Comparison of ENCODE assay signal across 8 cellular contexts in the genomic region with DNA sequence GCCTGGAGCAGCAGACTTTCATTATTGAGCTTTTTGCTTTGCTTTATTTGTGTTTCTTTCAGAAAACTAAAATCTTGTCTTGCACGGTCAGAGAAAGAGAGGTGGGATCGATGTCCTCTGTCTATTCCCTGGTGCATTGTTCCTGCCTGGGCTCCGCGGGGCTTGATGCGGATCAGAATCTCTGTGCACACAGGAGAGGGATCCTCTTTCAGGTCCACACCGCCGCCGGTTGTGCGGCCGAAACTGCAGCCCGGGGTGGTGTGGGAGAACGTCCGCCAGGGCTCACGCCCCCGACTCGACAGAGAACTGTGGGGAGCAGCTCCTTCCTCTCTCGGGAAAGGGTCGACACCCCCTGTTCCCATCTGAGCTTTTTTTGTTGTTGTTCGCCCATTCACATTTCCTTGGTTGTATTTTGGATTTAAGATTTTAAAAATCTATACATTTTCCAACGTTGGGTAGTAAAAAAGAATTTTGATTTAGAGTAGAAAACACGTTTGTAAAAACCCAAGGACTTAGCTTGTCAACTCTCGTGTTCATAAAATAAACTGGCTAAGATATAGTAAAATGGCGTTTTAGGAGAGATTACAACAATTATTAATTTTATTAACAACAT. TPM values are rescaled to one million over a fixed set of nuclear protein-coding genes. Genes with fewer than 3 reads are reported as not detected.
DNase-seq lines count a peak whose midpoint lies in the region; ATAC-seq and TF ChIP-seq lines count a peak whose summit lies in the region.

No MANE protein-coding gene starts in this region.

- H3K18ac ChIP-seq in neuronal stem cell (ENCODE audit: low read length): peak overlapping the region; percentile 94

- H3K4me3 ChIP-seq in fibroblast of lung (replicated peaks in 1 of 4; ENCODE audit: control extremely low read depth in 1 of 4, insufficient read depth in 1 of 4, low read depth in 3 of 4, low read length in 4 of 4) (peak overlapping the region; percentile 32 to 52 (median 34)), neuronal stem cell (ENCODE audit: low read length in 2 of 2) (peak overlapping the region; percentile 1 to 48), MG63 (no peak overlapping the region)

- no CpG with 5 or more reads among the region's 23 CpGs for WGBS in neuronal stem cell (ENCODE audit: extremely low coverage in 2 of 2, insufficient read length in 2 of 2, insufficient replicate concordance in 1 of 2), 2 donors

- H2BK12ac ChIP-seq in neuronal stem cell (ENCODE audit: low read length): no peak overlapping the region

- H3K27ac ChIP-seq in fibroblast of lung (ENCODE audit: insufficient read depth, low read length) (peak overlapping the region; percentile 37), neuronal stem cell (replicated peaks; ENCODE audit: low read length) (peak overlapping the region; percentile 80)

- no peaks in the 10 kb centered on the region for H4K20me1 ChIP-seq in fibroblast of lung (ENCODE audit: control insufficient read depth, extremely low read depth, insufficient read depth, low read length)

- no peak overlapping the region for H3K4ac ChIP-seq in neuronal stem cell (ENCODE audit: low read length)

- no peak overlapping the region for H2BK15ac ChIP-seq in neuronal stem cell (ENCODE audit: low read length)

- peak overlapping the region; percentile 62 for H2AFZ ChIP-seq in fibroblast of lung (ENCODE audit: low read length)
- peak overlapping the region; percentile 81 for H2AFZ ChIP-seq in neuronal stem cell (ENCODE audit: low read length)

- H3K36me3 ChIP-seq in fibroblast of lung (ENCODE audit: control insufficient read depth, insufficient read depth, low read length): no peaks in the 10 kb centered on the region
- H3K36me3 ChIP-seq in neuronal stem cell (replicated peaks in 1 of 2; ENCODE audit: control insufficient read depth in 2 of 2, insufficient read depth in 2 of 2, low read length in 2 of 2): no peaks in the 10 kb centered on the region
- H3K36me3 ChIP-seq in MG63: no peaks in the 10 kb centered on the region

- H3K27me3 ChIP-seq in fibroblast of lung (ENCODE audit: control insufficient read depth, insufficient read depth, low read length) (no peaks in the 10 kb centered on the region), neuronal stem cell (ENCODE audit: control insufficient read depth in 3 of 3, insufficient read depth in 3 of 3, low read depth in 1 of 3, low read length in 3 of 3) (no peaks in the 10 kb centered on the region), MG63 (peaks cover 6% of the 10 kb centered on the region; the same call in 1 of the 2 replicates)

- H3K4me2 ChIP-seq in fibroblast of lung (ENCODE audit: extremely low read depth, insufficient read depth, low read length) (peak overlapping the region; percentile 73), neuronal stem cell (ENCODE audit: insufficient read depth, low read length, poor library complexity, severe bottlenecking) (peak overlapping the region; percentile 56)

- no peak overlapping the region for H4K8ac ChIP-seq in neuronal stem cell (ENCODE audit: low read depth, low read length)

- H2BK5ac ChIP-seq in neuronal stem cell (ENCODE audit: low read length): no peak overlapping the region

- H3K4me1 ChIP-seq in fibroblast of lung (ENCODE audit: control insufficient read depth, extremely low read depth, insufficient read depth, low read length) (no peaks in the 10 kb centered on the region), neuronal stem cell (ENCODE audit: control insufficient read depth in 2 of 2, insufficient read depth in 1 of 2, low read depth in 1 of 2, low read length in 2 of 2) (peaks cover 11 to 32% of the 10 kb centered on the region in 2 donors)

- no peak overlapping the region for H2AK5ac ChIP-seq in neuronal stem cell (ENCODE audit: low read depth, low read length)

- peak; percentile 96 for DNase-seq in NCI-H748 (lab: John Stamatoyannopoulos, UW; ENCODE audit: unreplicated experiment)
- DNase-seq in fibroblast of lung (ENCODE audit: low read depth in 2 of 2): peak; percentile 54 to 55
- no peak for DNase-seq in neuronal stem cell (ENCODE audit: low spot score)
- DNase-seq in cerebellum (ENCODE audit: low spot score): no peak
- DNase-seq in medulla oblongata (ENCODE audit: extremely low spot score): no peak
- no peak for DNase-seq in MG63

- H3K9me3 ChIP-seq in fibroblast of lung (ENCODE audit: control insufficient read depth, insufficient read depth, low read depth, low read length): no peaks in the 10 kb centered on the region
- H3K9me3 ChIP-seq in neuronal stem cell (replicated peaks in 1 of 2; ENCODE audit: control insufficient read depth in 2 of 2, insufficient read depth in 1 of 2, low read depth in 1 of 2, low read length in 2 of 2): no peaks in the 10 kb centered on the region
- H3K9me3 ChIP-seq in MG63: no peaks in the 10 kb centered on the region

- no peak overlapping the region for H2BK120ac ChIP-seq in neuronal stem cell (ENCODE audit: low read depth, low read length)

- no peaks in the 10 kb centered on the region for H3K79me1 ChIP-seq in neuronal stem cell (ENCODE audit: low read depth, low read length)

- H3K9ac ChIP-seq in fibroblast of lung (ENCODE audit: insufficient read depth, low read length) (peak overlapping the region; percentile 35), neuronal stem cell (ENCODE audit: low read depth, low read length, poor library complexity) (no peak overlapping the region)

- H3K14ac ChIP-seq in neuronal stem cell (ENCODE audit: low read length): no peak overlapping the region

- H3K79me2 ChIP-seq in fibroblast of lung (ENCODE audit: control insufficient read depth, insufficient read depth, low read length): no peaks in the 10 kb centered on the region

- peak in 1 of 2 donors; percentile 13 for TF ChIP-seq CTCF in fibroblast of lung (conservative IDR thresholded peaks at IDR 0.05 in 1 of 2, IDR thresholded peaks at IDR 0.05 in 1 of 2; ENCODE audit: low read depth in 1 of 2, low read length in 2 of 2)

- no peak overlapping the region for H4K91ac ChIP-seq in neuronal stem cell (ENCODE audit: low read depth, low read length, poor library complexity)

- ATAC-seq in GM19395 (IDR thresholded peaks at IDR 0.05; ENCODE audit: unreplicated experiment) (peak; percentile 58), GM18873 (IDR thresholded peaks at IDR 0.05; ENCODE audit: low FRiP score, unreplicated experiment) (no peak)

- H3K23ac ChIP-seq in neuronal stem cell (ENCODE audit: low read depth, low read length, poor library complexity): no peak overlapping the region

RNA-seq across cellular contexts. Expression of gene ZNF516, which starts 23.6 kb away (rescaled TPM):
- total RNA-seq in fibroblast of lung (28.0 and 32.7 TPM in 2 replicates), cerebellum (27.5 TPM)
- 7.9 and 12.0 TPM in 2 replicates for polyA plus RNA-seq in fibroblast of lung
- polyA plus RNA-seq in fibroblast of lung (2012): 12.1 and 15.4 TPM in 2 replicates
- polyA minus RNA-seq in fibroblast of lung (ENCODE audit: low replicate concordance): 12.6 and 13.6 TPM in 2 replicates
- 40.4 TPM for polyA plus RNA-seq in neuronal stem cell (2013, experiment 1 of 2)
- 42.5 TPM for polyA plus RNA-seq in neuronal stem cell (2013, experiment 2 of 2)
- 1.7 and 2.4 TPM in 2 replicates for total RNA-seq in MG63 (2014; rRNA removed; shearing (Covaris generic); ENCODE audit: low replicate concordance)

Comparison
In these comparisons a context has a peak if more than half of its experiments do, and no peak if none do; other contexts are left out.
1. DNase-seq: peak in NCI-H748 (single experiment) and fibroblast of lung (2 of 2); none in neuronal stem cell (single experiment), cerebellum (single experiment), medulla oblongata (single experiment) and MG63 (single experiment).